Comparison of ENCODE assay signal across 1 cellular context in genomic region chr21:44329971-44330681, GRCh38.
TF ChIP-seq lines count a peak whose summit lies in the region.

No MANE protein-coding gene starts in this region.

TF ChIP-seq in endothelial cell of umbilical vein, 7 proteins besides CTCF, POLR2A, EP300 and RAD21:
- TF ChIP-seq EZH2 (IDR thresholded peaks at IDR 0.05; ENCODE audit: borderline replicate concordance, low read depth, low read length, severe bottlenecking) (no peak), POLR2AphosphoS5 (IDR thresholded peaks at IDR 0.05; ENCODE audit: insufficient read depth, low read depth, low read length) (peak; percentile 3)
